ENCODE assay signal across 8 cellular contexts in genomic region chr7:75756340-75757297, GRCh38. TPM values are rescaled to one million over a fixed set of nuclear protein-coding genes. Genes with fewer than 3 reads are reported as not detected.
DNase-seq lines count a peak whose midpoint lies in the region; ATAC-seq and TF ChIP-seq lines count a peak whose summit lies in the region.

No MANE protein-coding gene starts in this region.

- no peak for ATAC-seq in GM21381 (IDR thresholded peaks at IDR 0.05; ENCODE audit: unreplicated experiment)
- ATAC-seq in HG02840 (IDR thresholded peaks at IDR 0.05; ENCODE audit: low FRiP score, unreplicated experiment): no peak

- TF ChIP-seq CTCF in brain microvascular endothelial cell (IDR thresholded peaks at IDR 0.05; ENCODE audit: low read depth, low read length, missing control alignments) (peak; percentile 75), osteoblast (IDR thresholded peaks at IDR 0.05; ENCODE audit: extremely low read depth, low read depth, low read length) (peak; percentile 65)

- no peaks in the 10 kb centered on the region for H3K79me2 ChIP-seq in osteoblast (ENCODE audit: insufficient read depth, low read length)

- in situ Hi-C loops in brain microvascular endothelial cell (cut with HindIII; ENCODE audit: low pct_ligation_motif_present, low sequenced_read_pairs): no loop called here

- H4K20me1 ChIP-seq in osteoblast (ENCODE audit: insufficient read depth, low read length): no peaks in the 10 kb centered on the region

- H3K36me3 ChIP-seq in brain microvascular endothelial cell (replicated peaks) (no peaks in the 10 kb centered on the region), osteoblast (ENCODE audit: insufficient read depth, low read length) (no peaks in the 10 kb centered on the region)

- H3K27ac ChIP-seq in brain microvascular endothelial cell (no peak overlapping the region), osteoblast (ENCODE audit: low read depth, low read length) (no peak overlapping the region)

- H3K4me2 ChIP-seq in osteoblast (ENCODE audit: insufficient read depth, low read length): no peak overlapping the region

- H3K27me3 ChIP-seq in brain microvascular endothelial cell (replicated peaks) (no peaks in the 10 kb centered on the region), osteoblast (ENCODE audit: insufficient read depth, low read length) (no peaks in the 10 kb centered on the region)

- H3K9me3 ChIP-seq in osteoblast (ENCODE audit: low read depth, low read length): no peaks in the 10 kb centered on the region

- DNase-seq in DMS 273 (lab: John Stamatoyannopoulos, UW; ENCODE audit: unreplicated experiment) (peak; percentile 67), DMS 273 treated with DMSO at 0.1 percent for 48 hours (lab: John Stamatoyannopoulos, UW) (no peak), NAMALWA (ENCODE audit: low spot score) (peak; percentile 77), brain microvascular endothelial cell (peak; percentile 62), osteoblast (ENCODE audit: insufficient read length, low spot score, missing footprints) (peak; percentile 86), NCI-H128 (lab: John Stamatoyannopoulos, UW; ENCODE audit: unreplicated experiment) (no peak)

- peak overlapping the region; percentile 35 for H2AFZ ChIP-seq in osteoblast (ENCODE audit: low read length)

- H3K4me1 ChIP-seq in osteoblast (ENCODE audit: insufficient read depth, low read length): no peaks in the 10 kb centered on the region

- no peak overlapping the region for H3K4me3 ChIP-seq in brain microvascular endothelial cell (ENCODE audit: low read depth, low read length)
- H3K4me3 ChIP-seq in osteoblast (ENCODE audit: insufficient read depth, low read length): no peak overlapping the region

RNA-seq across cellular contexts. Expression of gene CCL26, which starts 15.4 kb away (rescaled TPM):
- total RNA-seq in osteoblast: 1.1 and 1.5 TPM in 2 replicates

RNA-seq across cellular contexts. Expression of gene HIP1, which starts 17.9 kb away (rescaled TPM):
- total RNA-seq in osteoblast: 24.2 and 25.7 TPM in 2 replicates

RNA-seq across cellular contexts. Expression of gene CCL24, which starts 57.0 kb away (rescaled TPM):
- total RNA-seq in osteoblast: not detected in 2 replicates

Comparison
In these comparisons a context has a peak if more than half of its experiments do, and no peak if none do; other contexts are left out.
1. DNase-seq: peak in DMS 273 (single experiment), NAMALWA (single experiment), brain microvascular endothelial cell (single experiment) and osteoblast (single experiment); none in DMS 273 treated with DMSO at 0.1 percent for 48 hours (single experiment) and NCI-H128 (single experiment).